ENCODE assay signal across 15 cellular contexts in the genomic region with DNA sequence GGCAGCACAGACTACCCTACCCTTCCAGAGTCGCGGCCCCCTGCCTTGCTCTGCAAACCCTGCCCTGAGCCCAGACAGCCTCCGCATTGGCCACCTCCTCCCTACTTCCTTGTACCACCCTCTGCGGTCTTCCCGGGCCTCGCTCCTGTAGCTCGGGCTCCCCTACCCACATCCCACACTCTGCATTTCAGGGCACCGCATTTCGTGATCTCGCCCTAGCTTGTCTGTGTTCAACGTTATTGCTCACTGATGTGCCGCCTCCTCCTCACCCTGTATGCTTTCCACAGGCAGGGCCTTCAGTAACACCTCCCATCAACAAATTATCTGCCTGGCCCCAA. TPM values are rescaled to one million over a fixed set of nuclear protein-coding genes. Genes with fewer than 3 reads are reported as not detected.
DNase-seq lines count a peak whose midpoint lies in the region; ATAC-seq, FAIRE-seq and TF ChIP-seq lines count a peak whose summit lies in the region.
"Had no signal": no experiment of that assay in that cellular context is flagged by ENCODE, and none has a peak within 500 bp of the region (broad histone marks: within the 10 kb centered on the region; RNA-seq: fewer than 3 reads in every experiment).

No MANE protein-coding gene starts in this region.

- H3K23ac ChIP-seq in H1 (ENCODE audit: insufficient read length): no peak overlapping the region

- no peak overlapping the region for H2AFZ ChIP-seq in H1 (ENCODE audit: low read length)
- H2AFZ ChIP-seq: GM23248 had no signal

- no peak overlapping the region for H3K14ac ChIP-seq in H1 (ENCODE audit: insufficient read length)

- H3K23me2 ChIP-seq in H1 (ENCODE audit: low read depth, low read length): no peaks in the 10 kb centered on the region

- H3K4me3 ChIP-seq in H1 (ENCODE audit: extremely low read depth in 1 of 4, insufficient read depth in 2 of 4, low read depth in 3 of 4, low read length in 4 of 4): no peak overlapping the region
- H3K4me3 ChIP-seq: gastroesophageal sphincter, GM23248, sigmoid colon, SJCRH30 had no signal

- no peaks in the 10 kb centered on the region for H3K9me3 ChIP-seq in H1 (ENCODE audit: insufficient read depth in 2 of 2, low read depth in 1 of 2, low read length in 1 of 2)
- H3K9me3 ChIP-seq: gastroesophageal sphincter, sigmoid colon, SJCRH30 had no signal

- no peak overlapping the region for H2BK20ac ChIP-seq in H1 (ENCODE audit: low read length)

- WGBS in H1 (ENCODE audit: extremely low coverage in 1 of 2, insufficient coverage in 1 of 2, insufficient read length in 1 of 2, insufficient replicate concordance in 2 of 2, low coverage in 1 of 2, low lambda C conversion rate in 2 of 2, missing lambda C conversion rate in 1 of 2), 2 experiments: 95% methylated on average over 12 of the region's 12 CpGs; no CpG with 5 or more reads in 1 of the 2 experiments

- no peak overlapping the region for H2BK15ac ChIP-seq in H1 (ENCODE audit: low read length)

- CTCF ChIA-PET in H1 (lab: Charles Lee; ENCODE audit: partially characterized antibody): interaction anchor here (1.3 to 6.6 kb wide), 4 partner anchors 8 to 82 kb away, joined by 3 to 44 read pairs (median 4); no protein-coding TSS in a partner anchor
- CTCF ChIA-PET in activated CD4-positive, alpha-beta memory T cell treated with anti-CD3 and anti-CD28 coated beads for 36 hours (lab: Charles Lee): interaction anchor here (1.0 kb wide), 1 partner anchor 15 kb away, joined by 3 read pairs; no protein-coding TSS in a partner anchor

- TF ChIP-seq CTCF in H1 (IDR thresholded peaks at IDR 0.05; ENCODE audit: control extremely low read depth in 1 of 3, insufficient read depth in 1 of 3, low read depth in 1 of 3, low read length in 3 of 3) (no peak), omental fat pad (IDR thresholded peaks at IDR 0.05) (no peak)

- POLR2A ChIA-PET in H1 (lab: Charles Lee; ENCODE audit: partially characterized antibody): interaction anchor here (1.0 to 1.8 kb wide), 2 partner anchors 10 to 15 kb away, joined by 3 to 5 read pairs; no protein-coding TSS in a partner anchor
- POLR2A ChIA-PET in activated CD4-positive, alpha-beta memory T cell treated with anti-CD3 and anti-CD28 coated beads for 36 hours (lab: Charles Lee): no interaction called here

- no peak overlapping the region for H3K9ac ChIP-seq in H1 (replicated peaks in 1 of 4; ENCODE audit: extremely low read depth in 1 of 4, low read depth in 3 of 4, low read length in 3 of 4)
- H3K9ac ChIP-seq: GM23248 had no signal

- H3K9me3 Mint-ChIP-seq in stimulated activated naive CD8-positive, alpha-beta T cell treated with anti-CD3 and anti-CD28 coated beads, Interleukin-15, amount 100 ng/mL, for 72 hours: no peaks in the 10 kb centered on the region
- H3K9me3 Mint-ChIP-seq in IgD-negative memory B cell: no peaks in the 10 kb centered on the region
- H3K9me3 Mint-ChIP-seq in stimulated activated naive CD8-positive, alpha-beta T cell treated with anti-CD3 and anti-CD28 coated beads, Interleukin-15, Interleukin-2, amounts not matched to agents 100 ng/mL and 50 ng/mL, for 24 hours: no peaks in the 10 kb centered on the region
- no peaks in the 10 kb centered on the region for H3K9me3 Mint-ChIP-seq in activated CD4-positive, alpha-beta memory T cell treated with anti-CD3 and anti-CD28 coated beads for 36 hours

- H4K20me1 ChIP-seq in H1 (replicated peaks in 1 of 2; ENCODE audit: control insufficient read depth in 1 of 2, insufficient read depth in 2 of 2, low read length in 2 of 2): peaks cover 3 to 18% of the 10 kb centered on the region in 2 experiments

- H3K4me1 Mint-ChIP-seq in stimulated activated naive CD8-positive, alpha-beta T cell treated with anti-CD3 and anti-CD28 coated beads, Interleukin-15, amount 100 ng/mL, for 72 hours: peaks cover 41% of the 10 kb centered on the region
- H3K4me1 Mint-ChIP-seq in IgD-negative memory B cell: peaks cover 21 to 34% (median 30%) of the 10 kb centered on the region in 3 donors
- H3K4me1 Mint-ChIP-seq in stimulated activated naive CD8-positive, alpha-beta T cell treated with anti-CD3 and anti-CD28 coated beads, Interleukin-15, Interleukin-2, amounts not matched to agents 100 ng/mL and 50 ng/mL, for 24 hours (ENCODE audit: low read depth): peaks cover 40% of the 10 kb centered on the region
- H3K4me1 Mint-ChIP-seq in activated CD4-positive, alpha-beta memory T cell treated with anti-CD3 and anti-CD28 coated beads for 36 hours (ENCODE audit: low read depth): peaks cover 27% of the 10 kb centered on the region

- H3K79me2 ChIP-seq in H1 (ENCODE audit: control insufficient read depth in 1 of 2, insufficient read depth in 2 of 2, low read length in 2 of 2): peaks cover 11 to 55% of the 10 kb centered on the region in 2 experiments

- TF ChIP-seq POLR2A in H1 (IDR thresholded peaks at IDR 0.05; ENCODE audit: control extremely low read depth in 1 of 2, low read depth in 2 of 2, low read length in 2 of 2): no peak

- no peak overlapping the region for H2AK5ac ChIP-seq in H1 (ENCODE audit: low read depth, low read length)

- H3K27ac ChIP-seq in H1 (ENCODE audit: low read depth, low read length): no peak overlapping the region
- H3K27ac ChIP-seq: gastroesophageal sphincter, GM23248, sigmoid colon, SJCRH30 had no signal

- ATAC-seq in stimulated activated naive CD8-positive, alpha-beta T cell treated with anti-CD3 and anti-CD28 coated beads, Interleukin-15, Interleukin-2, amounts not matched to agents 100 U/mL and 50 U/mL, for 24 hours: peak; percentile 47
- ATAC-seq in stimulated activated naive CD8-positive, alpha-beta T cell treated with anti-CD3 and anti-CD28 coated beads, Interleukin-15, amount 100 ng/mL, for 72 hours: no peak
- no peak for ATAC-seq in omental fat pad (ENCODE audit: low FRiP score)
- ATAC-seq: gastroesophageal sphincter had no signal

- H4K5ac ChIP-seq in H1 (ENCODE audit: insufficient read length, low read depth, low read length): no peak overlapping the region

- no peak overlapping the region for H3K27ac Mint-ChIP-seq in stimulated activated naive CD8-positive, alpha-beta T cell treated with anti-CD3 and anti-CD28 coated beads, Interleukin-15, amount 100 ng/mL, for 72 hours
- H3K27ac Mint-ChIP-seq in IgD-negative memory B cell: peak overlapping the region in 2 of 3 donors; percentile 81 to 89
- H3K27ac Mint-ChIP-seq in stimulated activated naive CD8-positive, alpha-beta T cell treated with anti-CD3 and anti-CD28 coated beads, Interleukin-15, Interleukin-2, amounts not matched to agents 100 ng/mL and 50 ng/mL, for 24 hours: peak overlapping the region; percentile 18
- H3K27ac Mint-ChIP-seq in activated CD4-positive, alpha-beta memory T cell treated with anti-CD3 and anti-CD28 coated beads for 36 hours: no peak overlapping the region

- H3K4ac ChIP-seq in H1 (replicated peaks; ENCODE audit: insufficient read length, low read depth, low read length): no peak overlapping the region

- intact Hi-C loops in activated CD4-positive, alpha-beta memory T cell treated with anti-CD3 and anti-CD28 coated beads for 36 hours (cut with micrococcal nuclease): loop anchor here (10.0 kb wide), 1 partner anchor 583 kb away; no protein-coding TSS in a partner anchor

- H2BK12ac ChIP-seq in H1 (ENCODE audit: low read depth, low read length): no peak overlapping the region

- H3K4me1 ChIP-seq in H1 (replicated peaks in 1 of 4; ENCODE audit: control insufficient read depth in 3 of 4, insufficient read depth in 4 of 4, low read length in 3 of 4): peaks cover 4 to 16% (median 9%) of the 10 kb centered on the region in 4 experiments
- H3K4me1 ChIP-seq: SJCRH30 had no signal

- peaks cover 10 to 36% (median 20%) of the 10 kb centered on the region in 4 experiments for H3K36me3 ChIP-seq in H1 (ENCODE audit: control insufficient read depth in 2 of 4, insufficient read depth in 4 of 4, low read length in 3 of 4)

- H3K4me3 Mint-ChIP-seq in stimulated activated naive CD8-positive, alpha-beta T cell treated with anti-CD3 and anti-CD28 coated beads, Interleukin-15, amount 100 ng/mL, for 72 hours: no peak overlapping the region
- peak overlapping the region in 1 of 4 donors; percentile 86 for H3K4me3 Mint-ChIP-seq in IgD-negative memory B cell
- H3K4me3 Mint-ChIP-seq in stimulated activated naive CD8-positive, alpha-beta T cell treated with anti-CD3 and anti-CD28 coated beads, Interleukin-15, Interleukin-2, amounts not matched to agents 100 ng/mL and 50 ng/mL, for 24 hours: no peak overlapping the region
- no peak overlapping the region for H3K4me3 Mint-ChIP-seq in activated CD4-positive, alpha-beta memory T cell treated with anti-CD3 and anti-CD28 coated beads for 36 hours

- no peak for TF ChIP-seq RAD21 in H1 (IDR thresholded peaks at IDR 0.05 in 1 of 2, conservative IDR thresholded peaks at IDR 0.05 in 1 of 2; ENCODE audit: low read depth in 2 of 2, low read length in 2 of 2)

- no peaks in the 10 kb centered on the region for H3K27me3 Mint-ChIP-seq in stimulated activated naive CD8-positive, alpha-beta T cell treated with anti-CD3 and anti-CD28 coated beads, Interleukin-15, amount 100 ng/mL, for 72 hours
- no peaks in the 10 kb centered on the region for H3K27me3 Mint-ChIP-seq in IgD-negative memory B cell
- no peaks in the 10 kb centered on the region for H3K27me3 Mint-ChIP-seq in stimulated activated naive CD8-positive, alpha-beta T cell treated with anti-CD3 and anti-CD28 coated beads, Interleukin-15, Interleukin-2, amounts not matched to agents 100 ng/mL and 50 ng/mL, for 24 hours
- no peaks in the 10 kb centered on the region for H3K27me3 Mint-ChIP-seq in activated CD4-positive, alpha-beta memory T cell treated with anti-CD3 and anti-CD28 coated beads for 36 hours

- H3K18ac ChIP-seq in H1 (ENCODE audit: extremely low read depth, low read length): no peak overlapping the region; the same call in 1 of the 2 replicates

- no peak overlapping the region for H3K56ac ChIP-seq in H1 (replicated peaks; ENCODE audit: insufficient read length, low read depth, low read length)

- no peak for DNase-seq in stimulated activated naive CD8-positive, alpha-beta T cell treated with anti-CD3 and anti-CD28 coated beads, Interleukin-15, Interleukin-2, amounts not matched to agents 100 U/mL and 50 U/mL, for 24 hours
- no peak for DNase-seq in stimulated activated naive CD8-positive, alpha-beta T cell treated with anti-CD3 and anti-CD28 coated beads, Interleukin-15, amount 100 ng/mL, for 72 hours
- no peak for DNase-seq in H1 (ENCODE audit: low read depth in 1 of 2, low spot score in 2 of 2)
- no peak for DNase-seq in activated gamma-delta T cell (lab: John Stamatoyannopoulos, UW)
- DNase-seq in activated CD4-positive, alpha-beta memory T cell treated with anti-CD3 and anti-CD28 coated beads for 36 hours: no peak
- no peak for DNase-seq in omental fat pad (ENCODE audit: low spot score)
- DNase-seq: cerebellar nuclear complex, GM23248, KBM-7, NCI-H1417 treated with DMSO at 0.1 percent for 48 hours, sigmoid colon, SJCRH30 had no signal

- peaks cover 4% of the 10 kb centered on the region for H3K36me3 Mint-ChIP-seq in IgD-negative memory B cell
- peaks cover 52% of the 10 kb centered on the region for H3K36me3 Mint-ChIP-seq in stimulated activated naive CD8-positive, alpha-beta T cell treated with anti-CD3 and anti-CD28 coated beads, Interleukin-15, Interleukin-2, amounts not matched to agents 100 ng/mL and 50 ng/mL, for 24 hours (ENCODE audit: low read depth)
- peaks cover 38% of the 10 kb centered on the region for H3K36me3 Mint-ChIP-seq in activated CD4-positive, alpha-beta memory T cell treated with anti-CD3 and anti-CD28 coated beads for 36 hours

- 0 out of 2 replicates have a peak overlapping the region, but pooled peaks have one; percentile 52 for H2BK5ac ChIP-seq in H1 (ENCODE audit: low read depth, low read length)

- H4K8ac ChIP-seq in H1 (ENCODE audit: extremely low read depth, insufficient read depth, low read length): no peak overlapping the region

- H3K79me1 ChIP-seq in H1 (ENCODE audit: low read depth, low read length): peaks cover 16% of the 10 kb centered on the region

- H2BK120ac ChIP-seq in H1 (replicated peaks; ENCODE audit: low read depth, low read length): no peak overlapping the region

- no peak overlapping the region for H4K91ac ChIP-seq in H1 (replicated peaks; ENCODE audit: insufficient read length, low read length)

- TF ChIP-seq EP300 in H1 (IDR thresholded peaks at IDR 0.05; ENCODE audit: borderline replicate concordance in 1 of 2, low read depth in 2 of 2, low read length in 2 of 2): no peak

- H3K4me2 ChIP-seq in H1 (ENCODE audit: insufficient read depth in 1 of 2, low read depth in 2 of 2, low read length in 2 of 2): no peak overlapping the region

- no peaks in the 10 kb centered on the region for H3K27me3 ChIP-seq in H1 (replicated peaks in 1 of 4; ENCODE audit: control insufficient read depth in 3 of 4, extremely low read depth in 1 of 4, insufficient read depth in 3 of 4, low read length in 3 of 4)
- H3K27me3 ChIP-seq: gastroesophageal sphincter, sigmoid colon, SJCRH30 had no signal

- FAIRE-seq in H1 (lab: Jason Lieb, UNC): no peak

RNA-seq across cellular contexts. Expression of gene PDIA4, which starts 6.6 kb away (rescaled TPM):
- polyA plus RNA-seq in IgD-negative memory B cell (94.4 TPM), H1 (2011; rRNA removed) (108 and 119 TPM in 2 replicates)
- 303 and 308 TPM in 2 replicates for total RNA-seq in H1 (2021; fragmentation: NEBNext Ultra II Directional; extraction: Animal tissue kit (Norgen Biotek cat#: 25700))
- polyA plus RNA-seq in H1 (2011; cell fraction: cytosol; rRNA removed): 165 TPM
- polyA plus RNA-seq in H1 (2011; cell fraction: nucleus; rRNA removed): 160 TPM
- 233 to 316 TPM (median 241 TPM) in 4 replicates for polyA plus RNA-seq in H1 (2012, experiment 1 of 2)
- 221 TPM for polyA plus RNA-seq in H1 (2012, experiment 2 of 2)
- 431 TPM for polyA plus RNA-seq in H1 (2013, experiment 1 of 2)
- 436 TPM for polyA plus RNA-seq in H1 (2013, experiment 2 of 2)
- 153 and 168 TPM in 2 replicates for polyA minus RNA-seq in H1 (2011; rRNA and poly(A)+ RNA removed)
- 109 TPM for polyA minus RNA-seq in H1 (2011; cell fraction: cytosol; rRNA and poly(A)+ RNA removed)
- polyA minus RNA-seq in H1 (2011; cell fraction: nucleus; rRNA and poly(A)+ RNA removed): 62.8 TPM
- total RNA-seq in activated CD4-positive, alpha-beta memory T cell treated with anti-CD3 and anti-CD28 coated beads for 36 hours: 100 to 1,000 TPM; 108 to 112 TPM
- total RNA-seq in omental fat pad: 100 to 1,000 TPM in 1 of 4 donors, 10 to 100 TPM in 3; 57.1 to 114 (median 74.0) TPM

Comparison
In these comparisons a context has a peak if more than half of its experiments do, and no peak if none do; other contexts are left out.
1. H3K27ac Mint-ChIP-seq: peak in IgD-negative memory B cell (2 of 3) and stimulated activated naive CD8-positive, alpha-beta T cell treated with anti-CD3 and anti-CD28 coated beads, Interleukin-15, Interleukin-2, amounts not matched to agents 100 ng/mL and 50 ng/mL, for 24 hours (single experiment); none in stimulated activated naive CD8-positive, alpha-beta T cell treated with anti-CD3 and anti-CD28 coated beads, Interleukin-15, amount 100 ng/mL, for 72 hours (0 of 2) and activated CD4-positive, alpha-beta memory T cell treated with anti-CD3 and anti-CD28 coated beads for 36 hours (single experiment).